1 cellular context compared by ENCODE assay signal in genomic region chrX:10900585-10901289, GRCh38.
TF ChIP-seq lines count a peak whose summit lies in the region.

No MANE protein-coding gene starts in this region.

TF ChIP-seq in liver, 16 proteins besides CTCF, POLR2A, EP300 and RAD21 (continued from another document):
- TF ChIP-seq FOXA1 (IDR thresholded peaks at IDR 0.05) = peak; percentile 46
TF ChIP-seq in liver: peak in this region for 8.
